Comparison of ENCODE assay signal across 12 cellular contexts in genomic region chr5:94691947-94692346, GRCh38.
A peak's percentile ranks its signal among the peaks of the same experiment; 100 is the strongest.
DNase-seq lines count a peak whose midpoint lies in the region; ATAC-seq and TF ChIP-seq lines count a peak whose summit lies in the region.
"Had no signal": no experiment of that assay in that cellular context is flagged by ENCODE, and none has a peak within 500 bp of the region (broad histone marks: within the 10 kb centered on the region; RNA-seq: fewer than 3 reads in every experiment).

No MANE protein-coding gene starts in this region.

- peaks cover 25% of the 10 kb centered on the region for H3K36me3 Mint-ChIP-seq in natural killer cell treated with Interleukin-12 subunit alpha and Interleukin-12 subunit beta and Interleukin-15 and Interleukin-18, amount 100 ng/mL, for 72 hours
- peaks cover 47% of the 10 kb centered on the region for H3K36me3 Mint-ChIP-seq in T-cell

- H3K9me3 Mint-ChIP-seq in natural killer cell treated with Interleukin-12 subunit alpha and Interleukin-12 subunit beta and Interleukin-15 and Interleukin-18, amount 100 ng/mL, for 72 hours, result no peaks in the 10 kb centered on the region
- H3K9me3 Mint-ChIP-seq in T-cell, result no peaks in the 10 kb centered on the region

- H3K9me3 ChIP-seq in RWPE2 (ENCODE audit: severe bottlenecking), result no peaks in the 10 kb centered on the region
- H3K9me3 ChIP-seq: HAP-1, thoracic aorta had no signal

- TF ChIP-seq CTCF in RWPE2 (IDR thresholded peaks at IDR 0.05; ENCODE audit: poor library complexity, severe bottlenecking), result no peak
- no peak for TF ChIP-seq CTCF in fibroblast of mammary gland (conservative IDR thresholded peaks at IDR 0.05; ENCODE audit: control insufficient read depth, insufficient read depth, low read depth, low read length)

- DNase-seq in NCI-H345 (lab: John Stamatoyannopoulos, UW) (peak; percentile 5), NCI-H345 treated with DMSO at 0.1 percent for 48 hours (lab: John Stamatoyannopoulos, UW; ENCODE audit: unreplicated experiment) (no peak), RWPE2 (ENCODE audit: low spot score) (no peak), fibroblast of mammary gland (ENCODE audit: low read depth) (peak; percentile 87), stromal cell of bone marrow (ENCODE audit: low read depth) (peak; percentile 14), DMS153 treated with DMSO at 0.1 percent for 48 hours (lab: John Stamatoyannopoulos, UW; ENCODE audit: unreplicated experiment) (no peak), T-cell (no peak)
- DNase-seq in natural killer cell treated with Interleukin-12 subunit alpha and Interleukin-12 subunit beta and Interleukin-15 and Interleukin-18, amount 100 ng/mL, for 72 hours (ENCODE audit: low spot score), result no peak
- DNase-seq: activated CD8-positive, alpha-beta T cell treated with anti-CD3 and anti-CD28 coated beads, Interleukin-2, amount 10 ng/mL, durations not matched to agents 7 days and 5 days; SIG-M5 had no signal

- H3K4me3 ChIP-seq in RWPE2 (ENCODE audit: severe bottlenecking) (no peak overlapping the region), fibroblast of mammary gland (ENCODE audit: control insufficient read depth, low read depth, low read length) (no peak overlapping the region)
- H3K4me3 ChIP-seq: HAP-1, thoracic aorta had no signal

- H3K27ac ChIP-seq in RWPE2 (ENCODE audit: poor library complexity, severe bottlenecking), result peak overlapping the region; percentile 65
- H3K27ac ChIP-seq: thoracic aorta had no signal

- peaks cover 73% of the 10 kb centered on the region for H3K36me3 ChIP-seq in RWPE2 (ENCODE audit: low read depth)
- H3K36me3 ChIP-seq: thoracic aorta had no signal

- H3K27me3 Mint-ChIP-seq in natural killer cell treated with Interleukin-12 subunit alpha and Interleukin-12 subunit beta and Interleukin-15 and Interleukin-18, amount 100 ng/mL, for 72 hours, result no peaks in the 10 kb centered on the region
- H3K27me3 Mint-ChIP-seq in T-cell, result no peaks in the 10 kb centered on the region

- CTCF ChIA-PET in T-cell (lab: Charles Lee), result interaction anchor here in 1 of 2 donors (1.1 to 1.4 kb wide), 3 partner anchors 72 to 167 kb away, joined by 3 to 12 read pairs (median 3); no protein-coding TSS in a partner anchor

- H3K4me3 Mint-ChIP-seq in natural killer cell treated with Interleukin-12 subunit alpha and Interleukin-12 subunit beta and Interleukin-15 and Interleukin-18, amount 100 ng/mL, for 72 hours, result no peak overlapping the region
- H3K4me3 Mint-ChIP-seq in T-cell, result no peak overlapping the region
- H3K4me3 Mint-ChIP-seq: activated CD8-positive, alpha-beta T cell treated with anti-CD3 and anti-CD28 coated beads, Interleukin-2, amount 10 ng/mL, durations not matched to agents 7 days and 5 days had no signal

- H3K27me3 ChIP-seq in RWPE2 (ENCODE audit: insufficient read depth, poor library complexity, severe bottlenecking), result no peaks in the 10 kb centered on the region

- peak; percentile 66 for ATAC-seq in RWPE2 (ENCODE audit: low read depth)
- no peak for ATAC-seq in natural killer cell treated with Interleukin-12 subunit alpha and Interleukin-12 subunit beta and Interleukin-15 and Interleukin-18, amount 100 ng/mL, for 72 hours
- ATAC-seq in T-cell (replicated peaks in 1 of 4), result no peak
- ATAC-seq: activated CD8-positive, alpha-beta T cell treated with anti-CD3 and anti-CD28 coated beads, Interleukin-2, amount 10 ng/mL, durations not matched to agents 7 days and 5 days had no signal

- H3K27ac Mint-ChIP-seq in natural killer cell treated with Interleukin-12 subunit alpha and Interleukin-12 subunit beta and Interleukin-15 and Interleukin-18, amount 100 ng/mL, for 72 hours, result no peak overlapping the region
- H3K27ac Mint-ChIP-seq in T-cell, result no peak overlapping the region
- H3K27ac Mint-ChIP-seq: activated CD8-positive, alpha-beta T cell treated with anti-CD3 and anti-CD28 coated beads, Interleukin-2, amount 10 ng/mL, durations not matched to agents 7 days and 5 days had no signal

- POLR2A ChIA-PET in T-cell (lab: Charles Lee), result no interaction called here

- peaks cover 12 to 18% of the 10 kb centered on the region in 2 donors for H3K4me1 Mint-ChIP-seq in natural killer cell treated with Interleukin-12 subunit alpha and Interleukin-12 subunit beta and Interleukin-15 and Interleukin-18, amount 100 ng/mL, for 72 hours (ENCODE audit: low read depth in 2 of 2)
- peaks cover 0 to 10% (median 0%) of the 10 kb centered on the region in 3 donors for H3K4me1 Mint-ChIP-seq in T-cell

- peaks cover 25% of the 10 kb centered on the region for H3K4me1 ChIP-seq in RWPE2 (ENCODE audit: insufficient read depth, poor library complexity, severe bottlenecking)
- H3K4me1 ChIP-seq: HAP-1 had no signal

Comparison
In these comparisons a context has a peak if more than half of its experiments do, and no peak if none do; other contexts are left out.
1. DNase-seq: peak in NCI-H345 (single experiment), fibroblast of mammary gland (single experiment) and stromal cell of bone marrow (single experiment); none in NCI-H345 treated with DMSO at 0.1 percent for 48 hours (single experiment), RWPE2 (single experiment), natural killer cell treated with Interleukin-12 subunit alpha and Interleukin-12 subunit beta and Interleukin-15 and Interleukin-18, amount 100 ng/mL, for 72 hours (single experiment), DMS153 treated with DMSO at 0.1 percent for 48 hours (single experiment) and T-cell (0 of 34).